ENCODE assay signal across 14 cellular contexts in the genomic region with DNA sequence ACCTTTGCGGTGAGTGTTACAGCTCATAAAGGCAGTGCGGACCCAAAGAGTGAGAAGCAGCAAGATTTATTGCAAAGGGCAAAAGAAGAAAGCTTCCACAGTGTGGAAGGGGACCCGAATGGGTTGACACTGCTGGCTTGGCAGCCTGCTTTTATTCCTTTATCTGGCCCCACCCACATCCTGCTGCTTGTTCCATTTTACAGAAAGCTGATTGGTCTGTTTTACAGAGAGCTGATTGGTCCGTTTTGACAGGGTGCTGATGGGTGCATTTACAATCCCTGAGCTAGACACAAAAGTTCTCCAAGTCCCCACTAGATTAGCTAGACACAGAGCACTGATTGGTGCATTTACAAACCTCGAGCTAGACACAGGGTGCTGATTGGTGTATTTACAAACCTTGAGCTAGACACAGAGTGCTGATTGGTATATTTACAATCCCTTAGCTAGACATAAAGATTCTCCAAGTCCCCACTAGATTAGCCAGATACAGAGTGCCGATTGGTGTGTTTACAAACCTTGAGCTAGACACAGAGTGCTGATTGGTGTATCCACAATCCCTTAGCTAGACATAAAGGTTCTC. TPM values are rescaled to one million over a fixed set of nuclear protein-coding genes. Genes with fewer than 3 reads are reported as not detected.
"Had no signal": no experiment of that assay in that cellular context is flagged by ENCODE, and none has a peak within 500 bp of the region (broad histone marks: within the 10 kb centered on the region; RNA-seq: fewer than 3 reads in every experiment).

No MANE protein-coding gene starts in this region.

RNA-seq across cellular contexts. Expression of a gene that starts 12.9 kb away (rescaled TPM):
- total RNA-seq: fibroblast of villous mesenchyme; gastrocnemius medialis; heart right ventricle; mammary epithelial cell; mesenteric fat pad; mononuclear cell; naive thymus-derived CD4-positive, alpha-beta T cell; osteoblast; psoas muscle; thyroid gland had no signal
- polyA plus RNA-seq: heart right ventricle, mammary epithelial cell had no signal

RNA-seq across cellular contexts. Expression of a gene that starts 16.8 kb away (rescaled TPM):
- total RNA-seq: fibroblast of villous mesenchyme; gastrocnemius medialis; heart right ventricle; left lobe of liver; mesenteric fat pad; mononuclear cell; naive thymus-derived CD4-positive, alpha-beta T cell; osteoblast; psoas muscle; right lobe of liver; thyroid gland had no signal
- polyA plus RNA-seq: heart right ventricle; naive thymus-derived CD4-positive, alpha-beta T cell; psoas muscle had no signal

RNA-seq across cellular contexts. Expression of a gene that starts 17.8 kb away (rescaled TPM):
- total RNA-seq: esophagus muscularis mucosa; fibroblast of villous mesenchyme; heart right ventricle; left lobe of liver; lower leg skin; mesenteric fat pad; mononuclear cell; naive thymus-derived CD4-positive, alpha-beta T cell; osteoblast; psoas muscle; right lobe of liver; thyroid gland had no signal
- polyA plus RNA-seq: heart right ventricle; mammary epithelial cell; naive thymus-derived CD4-positive, alpha-beta T cell; psoas muscle had no signal

RNA-seq across cellular contexts. Expression of a gene that starts 29.4 kb away (rescaled TPM):
- total RNA-seq: esophagus muscularis mucosa; fibroblast of villous mesenchyme; gastrocnemius medialis; heart right ventricle; left lobe of liver; mammary epithelial cell; mesenteric fat pad; mononuclear cell; naive thymus-derived CD4-positive, alpha-beta T cell; osteoblast; psoas muscle; right lobe of liver; thyroid gland had no signal
- polyA plus RNA-seq: heart right ventricle; mammary epithelial cell; naive thymus-derived CD4-positive, alpha-beta T cell had no signal
